In the genomic region with DNA sequence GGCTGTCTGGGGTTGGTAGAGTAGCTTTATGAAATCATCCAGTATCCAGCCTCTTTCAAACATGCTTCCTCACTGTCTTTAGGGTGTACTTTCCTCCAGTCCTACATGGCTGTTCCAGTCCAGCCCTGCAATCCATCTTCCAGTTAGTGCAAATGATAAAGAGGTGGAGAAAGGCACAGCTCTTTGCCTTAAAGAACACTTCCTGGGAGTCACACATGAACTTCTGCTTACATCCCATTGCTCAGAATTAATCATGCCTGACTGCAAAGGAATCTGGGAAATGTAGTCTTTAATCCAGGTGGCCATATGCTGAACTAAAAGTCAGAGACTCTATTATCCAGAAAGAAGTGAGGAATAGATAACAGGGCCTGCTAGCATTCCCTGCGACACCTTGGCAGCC, we compare ENCODE assay signal across 8 cellular contexts.
DNase-seq lines count a peak whose midpoint lies in the region; ATAC-seq and TF ChIP-seq lines count a peak whose summit lies in the region.

No MANE protein-coding gene starts in this region.

- TF ChIP-seq RAD21 in Ishikawa (IDR thresholded peaks at IDR 0.05; ENCODE audit: low read depth), result no peak

- TF ChIP-seq EP300 in Ishikawa (IDR thresholded peaks at IDR 0.05; ENCODE audit: borderline replicate concordance), result no peak

- ATAC-seq in SK-N-SH treated with all-trans-retinoic acid at 6 μM for 48 hours (peak; percentile 93), left cardiac atrium (peak; percentile 84 to 85), GM18858 (IDR thresholded peaks at IDR 0.05; ENCODE audit: unreplicated experiment) (no peak), HG03469 (IDR thresholded peaks at IDR 0.05; ENCODE audit: unreplicated experiment) (no peak)

- intact Hi-C loops in left cardiac atrium (cut with DNase I), result no loop called here

- peak; percentile 70 for DNase-seq in D341Med (ENCODE audit: low spot score)
- DNase-seq in left cardiac atrium, result no peak
- no peak for DNase-seq in activated CD8-positive, alpha-beta memory T cell treated with anti-CD3 and anti-CD28 coated beads, Interleukin-2, amount 50 U/mL, for 4 hours
- DNase-seq in NCI-H2029 treated with DMSO at 0.1 percent for 48 hours (lab: John Stamatoyannopoulos, UW), result no peak

TF ChIP-seq in Ishikawa, 13 proteins besides CTCF, POLR2A, EP300 and RAD21:
- TF ChIP-seq CEBPB (IDR thresholded peaks at IDR 0.05) (no peak), ZBTB7A (IDR thresholded peaks at IDR 0.05; ENCODE audit: low read depth) (no peak), YY1 (IDR thresholded peaks at IDR 0.05; ENCODE audit: low read depth) (peak; percentile 88), TEAD4 (IDR thresholded peaks at IDR 0.05) (no peak), NFIC (IDR thresholded peaks at IDR 0.05) (no peak), FOXM1 (IDR thresholded peaks at IDR 0.05; ENCODE audit: borderline replicate concordance, low read depth) (no peak), EGR1 (IDR thresholded peaks at IDR 0.05) (no peak), TCF12 (IDR thresholded peaks at IDR 0.05; ENCODE audit: low read depth) (no peak), CREB1 (IDR thresholded peaks at IDR 0.05; ENCODE audit: low read depth) (no peak), TAF1 (IDR thresholded peaks at IDR 0.05; ENCODE audit: low read depth) (no peak)
- TF ChIP-seq, protein P1, sequence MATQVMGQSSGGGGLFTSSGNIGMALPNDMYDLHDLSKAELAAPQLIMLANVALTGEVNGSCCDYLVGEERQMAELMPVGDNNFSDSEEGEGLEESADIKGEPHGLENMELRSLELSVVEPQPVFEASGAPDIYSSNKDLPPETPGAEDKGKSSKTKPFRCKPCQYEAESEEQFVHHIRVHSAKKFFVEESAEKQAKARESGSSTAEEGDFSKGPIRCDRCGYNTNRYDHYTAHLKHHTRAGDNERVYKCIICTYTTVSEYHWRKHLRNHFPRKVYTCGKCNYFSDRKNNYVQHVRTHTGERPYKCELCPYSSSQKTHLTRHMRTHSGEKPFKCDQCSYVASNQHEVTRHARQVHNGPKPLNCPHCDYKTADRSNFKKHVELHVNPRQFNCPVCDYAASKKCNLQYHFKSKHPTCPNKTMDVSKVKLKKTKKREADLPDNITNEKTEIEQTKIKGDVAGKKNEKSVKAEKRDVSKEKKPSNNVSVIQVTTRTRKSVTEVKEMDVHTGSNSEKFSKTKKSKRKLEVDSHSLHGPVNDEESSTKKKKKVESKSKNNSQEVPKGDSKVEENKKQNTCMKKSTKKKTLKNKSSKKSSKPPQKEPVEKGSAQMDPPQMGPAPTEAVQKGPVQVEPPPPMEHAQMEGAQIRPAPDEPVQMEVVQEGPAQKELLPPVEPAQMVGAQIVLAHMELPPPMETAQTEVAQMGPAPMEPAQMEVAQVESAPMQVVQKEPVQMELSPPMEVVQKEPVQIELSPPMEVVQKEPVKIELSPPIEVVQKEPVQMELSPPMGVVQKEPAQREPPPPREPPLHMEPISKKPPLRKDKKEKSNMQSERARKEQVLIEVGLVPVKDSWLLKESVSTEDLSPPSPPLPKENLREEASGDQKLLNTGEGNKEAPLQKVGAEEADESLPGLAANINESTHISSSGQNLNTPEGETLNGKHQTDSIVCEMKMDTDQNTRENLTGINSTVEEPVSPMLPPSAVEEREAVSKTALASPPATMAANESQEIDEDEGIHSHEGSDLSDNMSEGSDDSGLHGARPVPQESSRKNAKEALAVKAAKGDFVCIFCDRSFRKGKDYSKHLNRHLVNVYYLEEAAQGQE (IDR thresholded peaks at IDR 0.05; ENCODE audit: low read depth), result no peak
- TF ChIP-seq, protein P2, sequence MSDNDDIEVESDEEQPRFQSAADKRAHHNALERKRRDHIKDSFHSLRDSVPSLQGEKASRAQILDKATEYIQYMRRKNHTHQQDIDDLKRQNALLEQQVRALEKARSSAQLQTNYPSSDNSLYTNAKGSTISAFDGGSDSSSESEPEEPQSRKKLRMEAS (IDR thresholded peaks at IDR 0.05), result no peak
- TF ChIP-seq, protein P3, sequence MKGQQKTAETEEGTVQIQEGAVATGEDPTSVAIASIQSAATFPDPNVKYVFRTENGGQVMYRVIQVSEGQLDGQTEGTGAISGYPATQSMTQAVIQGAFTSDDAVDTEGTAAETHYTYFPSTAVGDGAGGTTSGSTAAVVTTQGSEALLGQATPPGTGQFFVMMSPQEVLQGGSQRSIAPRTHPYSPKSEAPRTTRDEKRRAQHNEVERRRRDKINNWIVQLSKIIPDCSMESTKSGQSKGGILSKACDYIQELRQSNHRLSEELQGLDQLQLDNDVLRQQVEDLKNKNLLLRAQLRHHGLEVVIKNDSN (IDR thresholded peaks at IDR 0.05), result peak; percentile 84

TF ChIP-seq in SK-N-SH treated with all-trans-retinoic acid at 6 μM for 48 hours, 23 proteins besides CTCF, POLR2A, EP300 and RAD21:
- TF ChIP-seq ZFP30 (CRISPR knock-in tag; IDR thresholded peaks at IDR 0.05) (no peak), TCF4 (CRISPR knock-in tag; IDR thresholded peaks at IDR 0.05; ENCODE audit: borderline replicate concordance) (no peak), ISL1 (CRISPR knock-in tag; IDR thresholded peaks at IDR 0.05) (no peak), ZNF8 (CRISPR knock-in tag; IDR thresholded peaks at IDR 0.05) (no peak), ESRRG (CRISPR knock-in tag; IDR thresholded peaks at IDR 0.05) (no peak), ZC3H10 (CRISPR knock-in tag; IDR thresholded peaks at IDR 0.05) (no peak), RARB (CRISPR knock-in tag; IDR thresholded peaks at IDR 0.05) (no peak), ARNTL (CRISPR knock-in tag; IDR thresholded peaks at IDR 0.05; ENCODE audit: borderline replicate concordance, low read depth) (no peak), SNAI2 (CRISPR knock-in tag; IDR thresholded peaks at IDR 0.05) (no peak)
- TF ChIP-seq, protein P4, sequence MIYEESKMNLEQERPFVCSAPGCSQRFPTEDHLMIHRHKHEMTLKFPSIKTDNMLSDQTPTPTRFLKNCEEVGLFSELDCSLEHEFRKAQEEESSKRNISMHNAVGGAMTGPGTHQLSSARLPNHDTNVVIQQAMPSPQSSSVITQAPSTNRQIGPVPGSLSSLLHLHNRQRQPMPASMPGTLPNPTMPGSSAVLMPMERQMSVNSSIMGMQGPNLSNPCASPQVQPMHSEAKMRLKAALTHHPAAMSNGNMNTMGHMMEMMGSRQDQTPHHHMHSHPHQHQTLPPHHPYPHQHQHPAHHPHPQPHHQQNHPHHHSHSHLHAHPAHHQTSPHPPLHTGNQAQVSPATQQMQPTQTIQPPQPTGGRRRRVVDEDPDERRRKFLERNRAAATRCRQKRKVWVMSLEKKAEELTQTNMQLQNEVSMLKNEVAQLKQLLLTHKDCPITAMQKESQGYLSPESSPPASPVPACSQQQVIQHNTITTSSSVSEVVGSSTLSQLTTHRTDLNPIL (CRISPR knock-in tag; IDR thresholded peaks at IDR 0.05; ENCODE audit: low read depth), result no peak
- TF ChIP-seq, protein P5, sequence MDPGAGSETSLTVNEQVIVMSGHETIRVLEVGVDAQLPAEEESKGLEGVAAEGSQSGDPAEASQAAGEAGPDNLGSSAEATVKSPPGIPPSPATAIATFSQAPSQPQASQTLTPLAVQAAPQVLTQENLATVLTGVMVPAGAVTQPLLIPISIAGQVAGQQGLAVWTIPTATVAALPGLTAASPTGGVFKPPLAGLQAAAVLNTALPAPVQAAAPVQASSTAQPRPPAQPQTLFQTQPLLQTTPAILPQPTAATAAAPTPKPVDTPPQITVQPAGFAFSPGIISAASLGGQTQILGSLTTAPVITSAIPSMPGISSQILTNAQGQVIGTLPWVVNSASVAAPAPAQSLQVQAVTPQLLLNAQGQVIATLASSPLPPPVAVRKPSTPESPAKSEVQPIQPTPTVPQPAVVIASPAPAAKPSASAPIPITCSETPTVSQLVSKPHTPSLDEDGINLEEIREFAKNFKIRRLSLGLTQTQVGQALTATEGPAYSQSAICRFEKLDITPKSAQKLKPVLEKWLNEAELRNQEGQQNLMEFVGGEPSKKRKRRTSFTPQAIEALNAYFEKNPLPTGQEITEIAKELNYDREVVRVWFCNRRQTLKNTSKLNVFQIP (CRISPR knock-in tag; IDR thresholded peaks at IDR 0.05; ENCODE audit: borderline replicate concordance, low read depth), result no peak
TF ChIP-seq in SK-N-SH treated with all-trans-retinoic acid at 6 μM for 48 hours: peak in this region for 0.

Comparison
In these comparisons a context has a peak if more than half of its experiments do, and no peak if none do; other contexts are left out.
1. ATAC-seq: peak in SK-N-SH treated with all-trans-retinoic acid at 6 μM for 48 hours (single experiment) and left cardiac atrium (2 of 2); none in GM18858 (single experiment) and HG03469 (single experiment).